ENCODE assay signal across 8 cellular contexts in genomic region chr2:218569038-218569431, GRCh38. TPM values are rescaled to one million over a fixed set of nuclear protein-coding genes. Genes with fewer than 3 reads are reported as not detected.
DNase-seq lines count a peak whose midpoint lies in the region; ATAC-seq lines count a peak whose summit lies in the region.

No MANE protein-coding gene starts in this region.

- H3K4me3 ChIP-seq in BLaER1 (peak overlapping the region; percentile 94), iPS-15b (ENCODE audit: low read depth, low read length) (peak overlapping the region; percentile 87), skeletal muscle tissue (ENCODE audit: low read length in 3 of 3) (peak overlapping the region; percentile 83 to 91 (median 90))

- H3K4me1 ChIP-seq in BLaER1 (peaks cover 43% of the 10 kb centered on the region), iPS-15b (ENCODE audit: control insufficient read depth, insufficient read depth, low read length) (peaks cover 12% of the 10 kb centered on the region), skeletal muscle tissue (ENCODE audit: control insufficient read depth in 3 of 3, insufficient read depth in 3 of 3, low read length in 3 of 3) (peaks cover 27 to 36% (median 35%) of the 10 kb centered on the region in 3 donors)

- H3K27ac ChIP-seq in BLaER1 = peak overlapping the region; percentile 97
- peak overlapping the region; percentile 97 for H3K27ac ChIP-seq in angular gyrus (ENCODE audit: low read depth, low read length)
- H3K27ac ChIP-seq in skeletal muscle tissue (ENCODE audit: low read depth, low read length) = peak overlapping the region; percentile 98

- H3K4me2 ChIP-seq in BLaER1 = peak overlapping the region; percentile 91

- DNase-seq in T-helper 1 cell (peak; percentile 51 to 69 (median 59)), GF-D8 (lab: John Stamatoyannopoulos, UW) (no peak)

- H3K9me3 ChIP-seq in BLaER1 (no peaks in the 10 kb centered on the region), iPS-15b (ENCODE audit: control insufficient read depth, insufficient read depth, low read length) (no peaks in the 10 kb centered on the region), skeletal muscle tissue (ENCODE audit: control insufficient read depth in 3 of 3, low read length in 3 of 3) (no peaks in the 10 kb centered on the region)

- peaks cover 48% of the 10 kb centered on the region for H3K36me3 ChIP-seq in BLaER1
- peaks cover 4% of the 10 kb centered on the region for H3K36me3 ChIP-seq in iPS-15b (ENCODE audit: control insufficient read depth, insufficient read depth, low read length)
- H3K36me3 ChIP-seq in skeletal muscle tissue (ENCODE audit: control insufficient read depth in 3 of 3, insufficient read depth in 3 of 3, low read length in 3 of 3) = peaks cover 0 to 6% (median 3%) of the 10 kb centered on the region in 3 donors

- peak overlapping the region; percentile 97 for H3K9ac ChIP-seq in BLaER1
- H3K9ac ChIP-seq in iPS-15b (ENCODE audit: low read depth, low read length) = peak overlapping the region; percentile 89
- H3K9ac ChIP-seq in skeletal muscle tissue (ENCODE audit: low read depth in 1 of 3, low read length in 3 of 3) = peak overlapping the region; percentile 88 to 97 (median 94)

- ATAC-seq in GM19328 (IDR thresholded peaks at IDR 0.05; ENCODE audit: unreplicated experiment) (peak; percentile 6), HG03457 (IDR thresholded peaks at IDR 0.05; ENCODE audit: unreplicated experiment) (peak; percentile 37)

- peaks cover 74% of the 10 kb centered on the region for H4K20me1 ChIP-seq in BLaER1

- H3K27me3 ChIP-seq in BLaER1 (no peaks in the 10 kb centered on the region), iPS-15b (ENCODE audit: control insufficient read depth, insufficient read depth, low read length) (no peaks in the 10 kb centered on the region), skeletal muscle tissue (ENCODE audit: control insufficient read depth in 3 of 3, insufficient read depth in 3 of 3, low read length in 3 of 3) (no peaks in the 10 kb centered on the region)

RNA-seq across cellular contexts. Expression of gene CNOT9, which starts 0.4 kb away (rescaled TPM):
- 27.1 TPM for total RNA-seq in skeletal muscle tissue

RNA-seq across cellular contexts. Expression of gene USP37, which starts 0.9 kb away (rescaled TPM):
- total RNA-seq in skeletal muscle tissue = 17.7 TPM

RNA-seq across cellular contexts. Expression of gene PLCD4, which starts 38.7 kb away (rescaled TPM):
- 27.7 TPM for total RNA-seq in skeletal muscle tissue
